ENCODE assay signal across 7 cellular contexts in the genomic region with DNA sequence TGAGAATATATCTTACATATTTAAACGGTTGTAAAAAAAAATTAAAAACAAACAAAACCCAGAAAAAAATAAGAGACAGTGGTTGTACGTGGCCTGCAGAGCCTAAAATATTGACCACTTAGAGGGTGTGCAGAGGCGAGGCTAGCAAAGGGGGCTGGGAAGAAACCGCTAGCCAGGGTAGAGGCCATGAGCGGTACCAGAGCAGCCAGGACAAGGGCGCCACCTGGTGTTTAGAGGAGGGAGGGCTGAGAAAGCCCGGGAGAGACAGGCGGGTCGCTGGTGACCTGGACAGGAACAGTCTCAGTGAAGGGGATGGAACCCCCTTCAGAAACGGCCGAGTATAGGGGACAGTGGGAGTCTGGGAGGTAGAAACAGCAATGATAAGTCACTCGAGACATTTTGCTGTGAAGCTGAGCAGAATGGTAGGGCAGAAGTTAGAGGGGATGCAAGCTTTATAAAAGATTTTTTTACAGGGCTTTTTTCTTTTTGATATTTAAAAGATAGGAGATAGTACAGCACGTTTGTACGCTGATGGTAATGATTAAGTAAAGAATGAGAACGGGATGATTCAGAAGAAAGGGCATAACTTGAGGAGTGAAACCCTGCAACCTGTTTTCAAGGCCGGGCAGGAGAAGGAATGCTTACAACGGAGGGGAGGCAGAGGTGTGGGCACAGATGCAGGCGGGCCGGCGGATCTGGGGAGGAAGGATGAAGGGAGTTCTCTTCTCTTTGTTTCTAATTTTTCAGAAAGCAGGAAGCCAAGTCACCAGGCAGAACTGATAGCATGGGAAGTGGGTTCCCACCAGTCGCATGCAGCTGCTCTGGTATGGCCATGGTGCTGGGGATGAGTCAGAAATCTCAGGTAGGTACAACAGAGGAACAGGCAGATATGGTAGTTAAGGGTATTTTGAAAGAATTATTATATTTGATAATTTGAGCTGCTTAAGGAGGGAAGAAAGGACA.
DNase-seq lines count a peak whose midpoint lies in the region; ATAC-seq and TF ChIP-seq lines count a peak whose summit lies in the region.

No MANE protein-coding gene starts in this region.

- peaks cover 45% of the 10 kb centered on the region for H3K27me3 Mint-ChIP-seq in activated naive CD8-positive, alpha-beta T cell treated with anti-CD3 and anti-CD28 coated beads, Interleukin-2, amount 50 U/mL, for 24 hours

- no peaks in the 10 kb centered on the region for H3K36me3 Mint-ChIP-seq in activated naive CD8-positive, alpha-beta T cell treated with anti-CD3 and anti-CD28 coated beads, Interleukin-2, amount 50 U/mL, for 24 hours (ENCODE audit: low read depth)

- peak overlapping the region; percentile 16 for H3K27ac Mint-ChIP-seq in activated naive CD8-positive, alpha-beta T cell treated with anti-CD3 and anti-CD28 coated beads, Interleukin-2, amount 50 U/mL, for 24 hours

- no peaks in the 10 kb centered on the region for H3K9me3 Mint-ChIP-seq in activated naive CD8-positive, alpha-beta T cell treated with anti-CD3 and anti-CD28 coated beads, Interleukin-2, amount 50 U/mL, for 24 hours

- no peak overlapping the region for H3K4me3 ChIP-seq in GM12865 (ENCODE audit: low read depth, low read length)

- H3K4me1 Mint-ChIP-seq in activated naive CD8-positive, alpha-beta T cell treated with anti-CD3 and anti-CD28 coated beads, Interleukin-2, amount 50 U/mL, for 24 hours: peaks cover 14% of the 10 kb centered on the region

- peak; percentile 97 for TF ChIP-seq CTCF in GM12865 (IDR thresholded peaks at IDR 0.05; ENCODE audit: insufficient read depth, low read depth, low read length, missing control alignments)
- peak; percentile 92 for TF ChIP-seq CTCF in LNCAP (IDR thresholded peaks at IDR 0.05)

- ATAC-seq in activated naive CD8-positive, alpha-beta T cell treated with anti-CD3 and anti-CD28 coated beads, Interleukin-2, amount 50 U/mL, for 24 hours: peak; percentile 99

- DNase-seq in GM12865 (ENCODE audit: low read depth): peak; percentile 67
- peak; percentile 12 for DNase-seq in H4 (ENCODE audit: low spot score)
- peak; percentile 60 for DNase-seq in T follicular helper cell (ENCODE audit: low read depth)
- DNase-seq in activated naive CD8-positive, alpha-beta T cell treated with anti-CD3 and anti-CD28 coated beads, Interleukin-2, amount 50 U/mL, for 24 hours: peak; percentile 87
- peak; percentile 86 for DNase-seq in iPS-NIHi11 (ENCODE audit: low spot score)
- DNase-seq in stimulated activated CD4-positive, alpha-beta T cell treated with anti-CD3 and anti-CD28 coated beads, Interleukin-1b, Interleukin-23, amount 100 ng/mL, for 1 hour (ENCODE audit: low read depth in 2 of 2): peak; percentile 43 to 74

- H3K4me3 Mint-ChIP-seq in activated naive CD8-positive, alpha-beta T cell treated with anti-CD3 and anti-CD28 coated beads, Interleukin-2, amount 50 U/mL, for 24 hours: peak overlapping the region; percentile 69

Comparison
In these comparisons a context has a peak if more than half of its experiments do, and no peak if none do; other contexts are left out.
1. DNase-seq: peak in every context shown above with its lines; median percentile 87 in activated naive CD8-positive, alpha-beta T cell treated with anti-CD3 and anti-CD28 coated beads, Interleukin-2, amount 50 U/mL, for 24 hours; 86 in iPS-NIHi11; 67 in GM12865; 60 in T follicular helper cell; 58 in stimulated activated CD4-positive, alpha-beta T cell treated with anti-CD3 and anti-CD28 coated beads, Interleukin-1b, Interleukin-23, amount 100 ng/mL, for 1 hour; 12 in H4.